In the genomic region with DNA sequence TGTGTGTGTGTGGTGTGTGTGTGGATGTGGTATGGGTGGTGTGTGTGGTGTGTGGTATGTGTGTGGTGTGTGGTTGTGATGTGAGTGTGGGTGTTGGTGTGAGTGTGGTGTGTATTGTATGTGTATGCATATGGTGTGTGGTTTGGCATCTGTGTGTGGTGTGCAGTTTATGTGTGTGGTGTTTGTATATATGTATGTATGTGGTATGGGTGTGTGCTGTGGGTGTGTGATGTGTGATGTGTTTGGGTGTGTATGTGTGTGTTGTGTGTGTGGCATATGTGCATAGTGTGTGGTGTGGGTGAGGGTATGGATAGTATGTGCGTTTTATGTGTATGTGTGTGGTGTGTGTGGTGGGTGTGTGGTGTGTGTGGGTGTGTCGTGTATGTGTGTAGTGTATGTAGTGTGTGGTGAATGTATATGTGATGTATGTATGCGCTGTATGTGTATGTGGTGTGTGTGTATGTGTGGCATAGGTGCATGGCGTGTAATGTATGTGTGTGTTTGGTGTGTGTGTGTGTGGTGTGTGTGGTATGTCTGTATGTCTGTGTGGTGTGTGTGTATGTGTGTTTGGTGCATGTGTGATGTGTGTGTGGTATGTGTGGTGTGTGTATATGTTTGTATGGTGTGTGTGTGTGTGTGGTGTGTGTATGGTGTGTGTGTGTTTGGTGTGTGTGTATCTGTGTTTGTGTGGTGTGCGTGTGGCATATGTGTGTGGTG, we compare ENCODE assay signal across 23 cellular contexts. TPM values are rescaled to one million over a fixed set of nuclear protein-coding genes. Genes with fewer than 3 reads are reported as not detected.
"Had no signal": no experiment of that assay in that cellular context is flagged by ENCODE, and none has a peak within 500 bp of the region (broad histone marks: within the 10 kb centered on the region; RNA-seq: fewer than 3 reads in every experiment).

No MANE protein-coding gene starts in this region.

- H3K27ac Mint-ChIP-seq: activated CD4-positive, alpha-beta memory T cell treated with anti-CD3 and anti-CD28 coated beads for 36 hours; activated naive CD8-positive, alpha-beta T cell; mesothelial cell of epicardium; natural killer cell; stimulated activated naive CD8-positive, alpha-beta T cell treated with anti-CD3 and anti-CD28 coated beads, Interleukin-15, Interleukin-2, amounts not matched to agents 100 ng/mL and 50 ng/mL, for 24 hours; T-helper 17 cell had no signal

- H3K4me3 Mint-ChIP-seq: activated CD4-positive, alpha-beta memory T cell treated with anti-CD3 and anti-CD28 coated beads for 36 hours; activated naive CD8-positive, alpha-beta T cell; central memory CD8-positive, alpha-beta T cell; mesothelial cell of epicardium; natural killer cell; stimulated activated naive CD8-positive, alpha-beta T cell treated with anti-CD3 and anti-CD28 coated beads, Interleukin-15, Interleukin-2, amounts not matched to agents 100 ng/mL and 50 ng/mL, for 24 hours; T-helper 17 cell had no signal

- H3K9me3 ChIP-seq: adrenal gland, ascending aorta, esophagus squamous epithelium, gastrocnemius medialis, left lung, neutrophil, ovary, prostate gland, right atrium auricular region, tibial artery had no signal

- H3K36me3 Mint-ChIP-seq: mesothelial cell of epicardium, natural killer cell had no signal

- H3K4me3 ChIP-seq: adrenal gland, ascending aorta, esophagus squamous epithelium, gastrocnemius medialis, left lung, ovary, prostate gland, right atrium auricular region, tibial artery had no signal

- H3K4me1 ChIP-seq: adrenal gland, ascending aorta, esophagus squamous epithelium, gastrocnemius medialis, left lung, prostate gland, right atrium auricular region, tibial artery had no signal

- H3K27me3 ChIP-seq: adrenal gland, ascending aorta, left lung, neutrophil, ovary, right atrium auricular region had no signal

- H3K9me3 Mint-ChIP-seq: activated CD4-positive, alpha-beta memory T cell treated with anti-CD3 and anti-CD28 coated beads for 36 hours; central memory CD8-positive, alpha-beta T cell; mesothelial cell of epicardium; natural killer cell; stimulated activated naive CD8-positive, alpha-beta T cell treated with anti-CD3 and anti-CD28 coated beads, Interleukin-15, Interleukin-2, amounts not matched to agents 100 ng/mL and 50 ng/mL, for 24 hours had no signal

- ATAC-seq: gastrocnemius medialis, left lung, T-helper 17 cell had no signal

- H3K4me1 Mint-ChIP-seq: central memory CD8-positive, alpha-beta T cell; mesothelial cell of epicardium; natural killer cell; T-helper 17 cell had no signal

- H3K27me3 Mint-ChIP-seq: activated CD4-positive, alpha-beta memory T cell treated with anti-CD3 and anti-CD28 coated beads for 36 hours; activated naive CD8-positive, alpha-beta T cell; central memory CD8-positive, alpha-beta T cell; stimulated activated naive CD8-positive, alpha-beta T cell treated with anti-CD3 and anti-CD28 coated beads, Interleukin-15, Interleukin-2, amounts not matched to agents 100 ng/mL and 50 ng/mL, for 24 hours; T-helper 17 cell had no signal

- H3K36me3 ChIP-seq: adrenal gland, esophagus squamous epithelium, gastrocnemius medialis, left lung, neutrophil, ovary, prostate gland, right atrium auricular region had no signal

- H3K27ac ChIP-seq: adrenal gland, ascending aorta, esophagus squamous epithelium, gastrocnemius medialis, left lung, neutrophil, ovary, prostate gland, right atrium auricular region, tibial artery had no signal

- DNase-seq: activated CD4-positive, alpha-beta memory T cell treated with anti-CD3 and anti-CD28 coated beads for 36 hours; activated CD4-positive, alpha-beta T cell treated with anti-CD3 and anti-CD28 coated beads for 48 hours; activated gamma-delta T cell treated with Interleukin-2 at 50 U/mL for 16 hours; activated T-cell treated with anti-CD3 and anti-CD28 coated beads for 4 hours; adrenal gland; esophagus squamous epithelium; gastrocnemius medialis; hippocampal formation; kidney glomerular epithelial cell; left lung; natural killer cell; ovary; stimulated activated CD4-positive, alpha-beta T cell treated with anti-CD3 and anti-CD28 coated beads, Interleukin-4, amount 100 ng/mL, for 24 hours; T-helper 17 cell; tibial artery had no signal

RNA-seq across cellular contexts. Expression of a gene that starts 58.0 kb away (rescaled TPM):
- total RNA-seq: ascending aorta, gastrocnemius medialis had no signal
